ENCODE assay signal across 1 cellular context in the genomic region with DNA sequence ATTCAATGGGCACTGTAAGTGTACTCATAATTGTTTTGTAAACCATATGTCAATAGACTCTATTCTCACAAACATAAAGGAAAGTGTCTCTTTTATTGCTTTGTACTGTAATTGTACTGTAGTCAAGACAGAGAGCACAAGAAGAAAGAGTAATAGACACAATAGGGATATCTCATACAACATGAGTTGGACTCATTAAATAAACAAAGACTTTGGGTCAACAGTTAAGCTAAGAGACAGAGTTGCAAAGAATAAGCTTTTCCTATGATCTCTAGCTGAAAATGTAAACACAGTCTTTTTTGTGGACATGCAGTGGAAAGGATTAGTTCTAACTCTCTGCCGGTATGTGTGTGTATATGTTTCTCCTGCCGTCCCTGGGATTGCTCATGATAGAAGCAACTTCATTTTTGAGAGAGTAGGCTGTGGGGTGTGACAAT.
A peak's percentile ranks its signal among the peaks of the same experiment; 100 is the strongest.
TF ChIP-seq lines count a peak whose summit lies in the region.

No MANE protein-coding gene starts in this region.

TF ChIP-seq in HepG2, 621 proteins besides CTCF, POLR2A, EP300 and RAD21 (continued from another document and continues in another):
- TF ChIP-seq, protein P1, sequence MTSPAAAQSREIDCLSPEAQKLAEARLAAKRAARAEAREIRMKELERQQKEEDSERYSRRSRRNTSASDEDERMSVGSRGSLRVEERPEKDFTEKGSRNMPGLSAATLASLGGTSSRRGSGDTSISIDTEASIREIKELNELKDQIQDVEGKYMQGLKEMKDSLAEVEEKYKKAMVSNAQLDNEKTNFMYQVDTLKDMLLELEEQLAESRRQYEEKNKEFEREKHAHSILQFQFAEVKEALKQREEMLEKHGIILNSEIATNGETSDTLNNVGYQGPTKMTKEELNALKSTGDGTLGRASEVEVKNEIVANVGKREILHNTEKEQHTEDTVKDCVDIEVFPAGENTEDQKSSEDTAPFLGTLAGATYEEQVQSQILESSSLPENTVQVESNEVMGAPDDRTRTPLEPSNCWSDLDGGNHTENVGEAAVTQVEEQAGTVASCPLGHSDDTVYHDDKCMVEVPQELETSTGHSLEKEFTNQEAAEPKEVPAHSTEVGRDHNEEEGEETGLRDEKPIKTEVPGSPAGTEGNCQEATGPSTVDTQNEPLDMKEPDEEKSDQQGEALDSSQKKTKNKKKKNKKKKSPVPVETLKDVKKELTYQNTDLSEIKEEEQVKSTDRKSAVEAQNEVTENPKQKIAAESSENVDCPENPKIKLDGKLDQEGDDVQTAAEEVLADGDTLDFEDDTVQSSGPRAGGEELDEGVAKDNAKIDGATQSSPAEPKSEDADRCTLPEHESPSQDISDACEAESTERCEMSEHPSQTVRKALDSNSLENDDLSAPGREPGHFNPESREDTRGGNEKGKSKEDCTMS (CRISPR knock-in tag; conservative IDR thresholded peaks at IDR 0.05): no peak
- TF ChIP-seq HMG20B (CRISPR knock-in tag; conservative IDR thresholded peaks at IDR 0.05): peak; percentile 60; the same call in 1 of the 2 replicates
- TF ChIP-seq, protein P2, sequence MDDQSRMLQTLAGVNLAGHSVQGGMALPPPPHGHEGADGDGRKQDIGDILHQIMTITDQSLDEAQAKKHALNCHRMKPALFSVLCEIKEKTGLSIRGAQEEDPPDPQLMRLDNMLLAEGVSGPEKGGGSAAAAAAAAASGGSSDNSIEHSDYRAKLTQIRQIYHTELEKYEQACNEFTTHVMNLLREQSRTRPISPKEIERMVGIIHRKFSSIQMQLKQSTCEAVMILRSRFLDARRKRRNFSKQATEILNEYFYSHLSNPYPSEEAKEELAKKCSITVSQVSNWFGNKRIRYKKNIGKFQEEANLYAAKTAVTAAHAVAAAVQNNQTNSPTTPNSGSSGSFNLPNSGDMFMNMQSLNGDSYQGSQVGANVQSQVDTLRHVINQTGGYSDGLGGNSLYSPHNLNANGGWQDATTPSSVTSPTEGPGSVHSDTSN (CRISPR knock-in tag; IDR thresholded peaks at IDR 0.05; ENCODE audit: borderline replicate concordance): no peak
- TF ChIP-seq, protein P3, sequence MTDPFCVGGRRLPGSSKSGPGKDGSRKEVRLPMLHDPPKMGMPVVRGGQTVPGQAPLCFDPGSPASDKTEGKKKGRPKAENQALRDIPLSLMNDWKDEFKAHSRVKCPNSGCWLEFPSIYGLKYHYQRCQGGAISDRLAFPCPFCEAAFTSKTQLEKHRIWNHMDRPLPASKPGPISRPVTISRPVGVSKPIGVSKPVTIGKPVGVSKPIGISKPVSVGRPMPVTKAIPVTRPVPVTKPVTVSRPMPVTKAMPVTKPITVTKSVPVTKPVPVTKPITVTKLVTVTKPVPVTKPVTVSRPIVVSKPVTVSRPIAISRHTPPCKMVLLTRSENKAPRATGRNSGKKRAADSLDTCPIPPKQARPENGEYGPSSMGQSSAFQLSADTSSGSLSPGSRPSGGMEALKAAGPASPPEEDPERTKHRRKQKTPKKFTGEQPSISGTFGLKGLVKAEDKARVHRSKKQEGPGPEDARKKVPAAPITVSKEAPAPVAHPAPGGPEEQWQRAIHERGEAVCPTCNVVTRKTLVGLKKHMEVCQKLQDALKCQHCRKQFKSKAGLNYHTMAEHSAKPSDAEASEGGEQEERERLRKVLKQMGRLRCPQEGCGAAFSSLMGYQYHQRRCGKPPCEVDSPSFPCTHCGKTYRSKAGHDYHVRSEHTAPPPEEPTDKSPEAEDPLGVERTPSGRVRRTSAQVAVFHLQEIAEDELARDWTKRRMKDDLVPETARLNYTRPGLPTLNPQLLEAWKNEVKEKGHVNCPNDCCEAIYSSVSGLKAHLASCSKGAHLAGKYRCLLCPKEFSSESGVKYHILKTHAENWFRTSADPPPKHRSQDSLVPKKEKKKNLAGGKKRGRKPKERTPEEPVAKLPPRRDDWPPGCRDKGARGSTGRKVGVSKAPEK (CRISPR knock-in tag; IDR thresholded peaks at IDR 0.05; ENCODE audit: borderline replicate concordance): 0 out of 2 replicates have a peak, but pooled peaks have one; percentile 56
- TF ChIP-seq EED (CRISPR knock-in tag; IDR thresholded peaks at IDR 0.05): no peak
- TF ChIP-seq KLF15 (CRISPR knock-in tag; IDR thresholded peaks at IDR 0.05; ENCODE audit: borderline replicate concordance): no peak
- no peak for TF ChIP-seq SRY (CRISPR knock-in tag; IDR thresholded peaks at IDR 0.05)
- TF ChIP-seq, protein P4, sequence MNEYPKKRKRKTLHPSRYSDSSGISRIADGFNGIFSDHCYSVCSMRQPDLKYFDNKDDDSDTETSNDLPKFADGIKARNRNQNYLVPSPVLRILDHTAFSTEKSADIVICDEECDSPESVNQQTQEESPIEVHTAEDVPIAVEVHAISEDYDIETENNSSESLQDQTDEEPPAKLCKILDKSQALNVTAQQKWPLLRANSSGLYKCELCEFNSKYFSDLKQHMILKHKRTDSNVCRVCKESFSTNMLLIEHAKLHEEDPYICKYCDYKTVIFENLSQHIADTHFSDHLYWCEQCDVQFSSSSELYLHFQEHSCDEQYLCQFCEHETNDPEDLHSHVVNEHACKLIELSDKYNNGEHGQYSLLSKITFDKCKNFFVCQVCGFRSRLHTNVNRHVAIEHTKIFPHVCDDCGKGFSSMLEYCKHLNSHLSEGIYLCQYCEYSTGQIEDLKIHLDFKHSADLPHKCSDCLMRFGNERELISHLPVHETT (CRISPR knock-in tag; conservative IDR thresholded peaks at IDR 0.05): no peak
- TF ChIP-seq, protein P5, sequence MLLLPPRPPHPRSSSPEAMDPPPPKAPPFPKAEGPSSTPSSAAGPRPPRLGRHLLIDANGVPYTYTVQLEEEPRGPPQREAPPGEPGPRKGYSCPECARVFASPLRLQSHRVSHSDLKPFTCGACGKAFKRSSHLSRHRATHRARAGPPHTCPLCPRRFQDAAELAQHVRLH (CRISPR knock-in tag; IDR thresholded peaks at IDR 0.05; ENCODE audit: borderline replicate concordance, low read depth): no peak
- no peak; the same call in 1 of the 2 replicates for TF ChIP-seq ZFP36L2 (CRISPR knock-in tag; IDR thresholded peaks at IDR 0.05)
- TF ChIP-seq KMT2A (CRISPR knock-in tag; IDR thresholded peaks at IDR 0.05): no peak
- TF ChIP-seq ATM (IDR thresholded peaks at IDR 0.05; ENCODE audit: borderline replicate concordance): no peak
- TF ChIP-seq, protein P6, sequence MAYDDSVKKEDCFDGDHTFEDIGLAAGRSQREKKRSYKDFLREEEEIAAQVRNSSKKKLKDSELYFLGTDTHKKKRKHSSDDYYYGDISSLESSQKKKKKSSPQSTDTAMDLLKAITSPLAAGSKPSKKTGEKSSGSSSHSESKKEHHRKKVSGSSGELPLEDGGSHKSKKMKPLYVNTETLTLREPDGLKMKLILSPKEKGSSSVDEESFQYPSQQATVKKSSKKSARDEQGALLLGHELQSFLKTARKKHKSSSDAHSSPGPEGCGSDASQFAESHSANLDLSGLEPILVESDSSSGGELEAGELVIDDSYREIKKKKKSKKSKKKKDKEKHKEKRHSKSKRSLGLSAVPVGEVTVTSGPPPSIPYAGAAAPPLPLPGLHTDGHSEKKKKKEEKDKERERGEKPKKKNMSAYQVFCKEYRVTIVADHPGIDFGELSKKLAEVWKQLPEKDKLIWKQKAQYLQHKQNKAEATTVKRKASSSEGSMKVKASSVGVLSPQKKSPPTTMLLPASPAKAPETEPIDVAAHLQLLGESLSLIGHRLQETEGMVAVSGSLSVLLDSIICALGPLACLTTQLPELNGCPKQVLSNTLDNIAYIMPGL (CRISPR knock-in tag; IDR thresholded peaks at IDR 0.05; ENCODE audit: borderline replicate concordance in 1 of 2, low read depth in 1 of 2): peak in 1 of 2 experiments; percentile 64; a peak in 1 of 4 replicates
- peak; percentile 86; the same call in 1 of the 2 replicates for TF ChIP-seq MBD4 (IDR thresholded peaks at IDR 0.05; ENCODE audit: borderline replicate concordance, low read length)
- no peak for TF ChIP-seq ZNF790 (CRISPR knock-in tag; IDR thresholded peaks at IDR 0.05; ENCODE audit: borderline replicate concordance)
- no peak for TF ChIP-seq SNAI1 (CRISPR knock-in tag; IDR thresholded peaks at IDR 0.05; ENCODE audit: borderline replicate concordance)
- no peak for TF ChIP-seq TOPORS (CRISPR knock-in tag; IDR thresholded peaks at IDR 0.05)
- no peak for TF ChIP-seq ZMYM2 (CRISPR knock-in tag; IDR thresholded peaks at IDR 0.05)
- no peak for TF ChIP-seq PRPF4 (IDR thresholded peaks at IDR 0.05; ENCODE audit: low read depth, low read length, poor library complexity, severe bottlenecking)
- TF ChIP-seq ZSCAN29 (CRISPR knock-in tag; conservative IDR thresholded peaks at IDR 0.05): 0 out of 2 replicates have a peak, but pooled peaks have one; percentile 61
- TF ChIP-seq, protein P7, sequence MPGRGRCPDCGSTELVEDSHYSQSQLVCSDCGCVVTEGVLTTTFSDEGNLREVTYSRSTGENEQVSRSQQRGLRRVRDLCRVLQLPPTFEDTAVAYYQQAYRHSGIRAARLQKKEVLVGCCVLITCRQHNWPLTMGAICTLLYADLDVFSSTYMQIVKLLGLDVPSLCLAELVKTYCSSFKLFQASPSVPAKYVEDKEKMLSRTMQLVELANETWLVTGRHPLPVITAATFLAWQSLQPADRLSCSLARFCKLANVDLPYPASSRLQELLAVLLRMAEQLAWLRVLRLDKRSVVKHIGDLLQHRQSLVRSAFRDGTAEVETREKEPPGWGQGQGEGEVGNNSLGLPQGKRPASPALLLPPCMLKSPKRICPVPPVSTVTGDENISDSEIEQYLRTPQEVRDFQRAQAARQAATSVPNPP (CRISPR knock-in tag; IDR thresholded peaks at IDR 0.05): no peak
- no peak for TF ChIP-seq ZNF180 (CRISPR knock-in tag; IDR thresholded peaks at IDR 0.05; ENCODE audit: borderline replicate concordance, low read depth)
- no peak for TF ChIP-seq ZBTB21 (CRISPR knock-in tag; IDR thresholded peaks at IDR 0.05)
- TF ChIP-seq, protein P8, sequence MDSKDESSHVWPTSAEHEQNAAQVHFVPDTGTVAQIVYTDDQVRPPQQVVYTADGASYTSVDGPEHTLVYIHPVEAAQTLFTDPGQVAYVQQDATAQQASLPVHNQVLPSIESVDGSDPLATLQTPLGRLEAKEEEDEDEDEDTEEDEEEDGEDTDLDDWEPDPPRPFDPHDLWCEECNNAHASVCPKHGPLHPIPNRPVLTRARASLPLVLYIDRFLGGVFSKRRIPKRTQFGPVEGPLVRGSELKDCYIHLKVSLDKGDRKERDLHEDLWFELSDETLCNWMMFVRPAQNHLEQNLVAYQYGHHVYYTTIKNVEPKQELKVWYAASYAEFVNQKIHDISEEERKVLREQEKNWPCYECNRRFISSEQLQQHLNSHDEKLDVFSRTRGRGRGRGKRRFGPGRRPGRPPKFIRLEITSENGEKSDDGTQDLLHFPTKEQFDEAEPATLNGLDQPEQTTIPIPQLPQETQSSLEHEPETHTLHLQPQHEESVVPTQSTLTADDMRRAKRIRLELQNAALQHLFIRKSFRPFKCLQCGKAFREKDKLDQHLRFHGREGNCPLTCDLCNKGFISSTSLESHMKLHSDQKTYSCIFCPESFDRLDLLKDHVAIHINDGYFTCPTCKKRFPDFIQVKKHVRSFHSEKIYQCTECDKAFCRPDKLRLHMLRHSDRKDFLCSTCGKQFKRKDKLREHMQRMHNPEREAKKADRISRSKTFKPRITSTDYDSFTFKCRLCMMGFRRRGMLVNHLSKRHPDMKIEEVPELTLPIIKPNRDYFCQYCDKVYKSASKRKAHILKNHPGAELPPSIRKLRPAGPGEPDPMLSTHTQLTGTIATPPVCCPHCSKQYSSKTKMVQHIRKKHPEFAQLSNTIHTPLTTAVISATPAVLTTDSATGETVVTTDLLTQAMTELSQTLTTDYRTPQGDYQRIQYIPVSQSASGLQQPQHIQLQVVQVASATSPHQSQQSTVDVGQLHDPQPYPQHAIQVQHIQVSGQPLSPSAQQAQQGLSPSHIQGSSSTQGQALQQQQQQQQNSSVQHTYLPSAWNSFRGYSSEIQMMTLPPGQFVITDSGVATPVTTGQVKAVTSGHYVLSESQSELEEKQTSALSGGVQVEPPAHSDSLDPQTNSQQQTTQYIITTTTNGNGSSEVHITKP (CRISPR knock-in tag; IDR thresholded peaks at IDR 0.05; ENCODE audit: low read depth): 0 out of 2 replicates have a peak, but pooled peaks have one; percentile 66
- TF ChIP-seq, protein P9, sequence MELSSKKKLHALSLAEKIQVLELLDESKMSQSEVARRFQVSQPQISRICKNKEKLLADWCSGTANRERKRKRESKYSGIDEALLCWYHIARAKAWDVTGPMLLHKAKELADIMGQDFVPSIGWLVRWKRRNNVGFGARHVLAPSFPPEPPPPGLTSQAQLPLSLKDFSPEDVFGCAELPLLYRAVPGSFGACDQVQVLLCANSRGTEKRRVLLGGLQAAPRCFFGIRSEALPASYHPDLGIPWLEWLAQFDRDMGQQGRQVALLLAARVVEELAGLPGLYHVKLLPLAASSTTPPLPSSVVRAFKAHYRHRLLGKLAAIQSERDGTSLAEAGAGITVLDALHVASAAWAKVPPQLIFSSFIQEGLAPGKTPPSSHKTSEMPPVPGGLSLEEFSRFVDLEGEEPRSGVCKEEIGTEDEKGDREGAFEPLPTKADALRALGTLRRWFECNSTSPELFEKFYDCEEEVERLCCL (CRISPR knock-in tag; IDR thresholded peaks at IDR 0.05; ENCODE audit: borderline replicate concordance): no peak
- TF ChIP-seq, protein P10, sequence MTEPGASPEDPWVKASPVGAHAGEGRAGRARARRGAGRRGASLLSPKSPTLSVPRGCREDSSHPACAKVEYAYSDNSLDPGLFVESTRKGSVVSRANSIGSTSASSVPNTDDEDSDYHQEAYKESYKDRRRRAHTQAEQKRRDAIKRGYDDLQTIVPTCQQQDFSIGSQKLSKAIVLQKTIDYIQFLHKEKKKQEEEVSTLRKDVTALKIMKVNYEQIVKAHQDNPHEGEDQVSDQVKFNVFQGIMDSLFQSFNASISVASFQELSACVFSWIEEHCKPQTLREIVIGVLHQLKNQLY (CRISPR knock-in tag; IDR thresholded peaks at IDR 0.05): peak; percentile 70; the same call in 1 of the 2 replicates
- peak; percentile 82; the same call in 1 of the 2 replicates for TF ChIP-seq ZFP1 (CRISPR knock-in tag; IDR thresholded peaks at IDR 0.05)
- TF ChIP-seq, protein P11, sequence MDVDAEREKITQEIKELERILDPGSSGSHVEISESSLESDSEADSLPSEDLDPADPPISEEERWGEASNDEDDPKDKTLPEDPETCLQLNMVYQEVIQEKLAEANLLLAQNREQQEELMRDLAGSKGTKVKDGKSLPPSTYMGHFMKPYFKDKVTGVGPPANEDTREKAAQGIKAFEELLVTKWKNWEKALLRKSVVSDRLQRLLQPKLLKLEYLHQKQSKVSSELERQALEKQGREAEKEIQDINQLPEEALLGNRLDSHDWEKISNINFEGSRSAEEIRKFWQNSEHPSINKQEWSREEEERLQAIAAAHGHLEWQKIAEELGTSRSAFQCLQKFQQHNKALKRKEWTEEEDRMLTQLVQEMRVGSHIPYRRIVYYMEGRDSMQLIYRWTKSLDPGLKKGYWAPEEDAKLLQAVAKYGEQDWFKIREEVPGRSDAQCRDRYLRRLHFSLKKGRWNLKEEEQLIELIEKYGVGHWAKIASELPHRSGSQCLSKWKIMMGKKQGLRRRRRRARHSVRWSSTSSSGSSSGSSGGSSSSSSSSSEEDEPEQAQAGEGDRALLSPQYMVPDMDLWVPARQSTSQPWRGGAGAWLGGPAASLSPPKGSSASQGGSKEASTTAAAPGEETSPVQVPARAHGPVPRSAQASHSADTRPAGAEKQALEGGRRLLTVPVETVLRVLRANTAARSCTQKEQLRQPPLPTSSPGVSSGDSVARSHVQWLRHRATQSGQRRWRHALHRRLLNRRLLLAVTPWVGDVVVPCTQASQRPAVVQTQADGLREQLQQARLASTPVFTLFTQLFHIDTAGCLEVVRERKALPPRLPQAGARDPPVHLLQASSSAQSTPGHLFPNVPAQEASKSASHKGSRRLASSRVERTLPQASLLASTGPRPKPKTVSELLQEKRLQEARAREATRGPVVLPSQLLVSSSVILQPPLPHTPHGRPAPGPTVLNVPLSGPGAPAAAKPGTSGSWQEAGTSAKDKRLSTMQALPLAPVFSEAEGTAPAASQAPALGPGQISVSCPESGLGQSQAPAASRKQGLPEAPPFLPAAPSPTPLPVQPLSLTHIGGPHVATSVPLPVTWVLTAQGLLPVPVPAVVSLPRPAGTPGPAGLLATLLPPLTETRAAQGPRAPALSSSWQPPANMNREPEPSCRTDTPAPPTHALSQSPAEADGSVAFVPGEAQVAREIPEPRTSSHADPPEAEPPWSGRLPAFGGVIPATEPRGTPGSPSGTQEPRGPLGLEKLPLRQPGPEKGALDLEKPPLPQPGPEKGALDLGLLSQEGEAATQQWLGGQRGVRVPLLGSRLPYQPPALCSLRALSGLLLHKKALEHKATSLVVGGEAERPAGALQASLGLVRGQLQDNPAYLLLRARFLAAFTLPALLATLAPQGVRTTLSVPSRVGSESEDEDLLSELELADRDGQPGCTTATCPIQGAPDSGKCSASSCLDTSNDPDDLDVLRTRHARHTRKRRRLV (CRISPR knock-in tag; IDR thresholded peaks at IDR 0.05): no peak
